Comparison of ENCODE assay signal across 8 cellular contexts in the genomic region with DNA sequence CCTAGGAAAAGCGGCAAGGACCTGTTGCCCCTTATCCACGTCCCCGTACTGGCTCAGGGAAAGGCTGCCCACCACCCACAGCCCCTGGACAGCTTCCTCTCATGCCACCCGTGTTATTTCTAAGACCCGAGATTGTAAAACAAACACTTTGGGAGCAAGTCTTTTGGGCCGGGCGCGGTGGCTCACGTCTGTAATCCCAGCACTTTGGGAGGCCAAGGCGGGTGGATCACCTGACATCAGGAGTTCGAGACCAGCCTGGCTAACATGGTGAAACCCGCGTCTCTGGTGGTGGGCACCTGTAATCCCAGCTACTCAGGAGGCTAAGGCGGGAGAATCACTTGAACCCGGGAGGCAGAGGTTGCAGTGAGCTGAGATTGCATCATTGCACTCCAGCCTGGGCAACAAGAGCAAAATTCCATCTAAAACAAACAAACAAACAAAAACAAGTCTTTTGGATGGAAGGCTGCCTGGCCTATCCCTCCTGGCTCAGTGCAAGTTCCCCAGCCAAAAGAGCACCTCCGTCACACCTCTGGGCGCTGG. TPM values are rescaled to one million over a fixed set of nuclear protein-coding genes. Genes with fewer than 3 reads are reported as not detected.
DNase-seq lines count a peak whose midpoint lies in the region; ATAC-seq and TF ChIP-seq lines count a peak whose summit lies in the region.
"Not testable (repeated sequence)": the region's sequence is repeated elsewhere in the genome, so short reads cannot be mapped to it uniquely, and the experiment has no call there.

No MANE protein-coding gene starts in this region.

- H3K4me3 ChIP-seq in ACC112 (ENCODE audit: low read depth, low read length), result peak overlapping the region; percentile 79
- H3K4me3 ChIP-seq in HFF-Myc (replicated peaks; ENCODE audit: low read depth, low read length), result peak overlapping the region; percentile 36; the same call in 1 of the 2 replicates
- peak overlapping the region; percentile 50 for H3K4me3 ChIP-seq in iPS-15b (ENCODE audit: low read depth, low read length)
- H3K4me3 ChIP-seq in neural cell (ENCODE audit: low read length), result peak overlapping the region; percentile 61

- H3K79me2 ChIP-seq in ACC112 (ENCODE audit: control insufficient read depth, insufficient read depth, low read length, unreplicated experiment); neural cell (replicated peaks; ENCODE audit: insufficient read depth, low read length): not testable (repeated sequence)

- not testable (repeated sequence) for H3K27ac Mint-ChIP-seq in T-cell; activated naive CD8-positive, alpha-beta T cell treated with anti-CD3 and anti-CD28 coated beads for 36 hours; endothelial cell (ENCODE audit: unreplicated experiment)
- H3K27ac Mint-ChIP-seq in stimulated activated naive B cell treated with anti-CD40 and anti-IgM and Interleukin-4, amounts not matched to agents 10 μg/mL and 1 μg/mL and 100 μg/mL, for 72 hours, result peak overlapping the region; percentile 42

- CTCF ChIA-PET in T-cell (lab: Charles Lee), result interaction anchor here in 1 of 2 donors (1.5 to 1.6 kb wide), 2 partner anchors 22 to 57 kb away, joined by 3 read pairs; partner anchors contain the start of gene DDOST

- not testable (repeated sequence) for TF ChIP-seq CTCF in HFF-Myc (IDR thresholded peaks at IDR 0.05; ENCODE audit: low read depth, low read length, missing control alignments); endothelial cell (IDR thresholded peaks at IDR 0.05; ENCODE audit: unreplicated experiment); neural cell (IDR thresholded peaks at IDR 0.05; ENCODE audit: poor library complexity, severe bottlenecking)

- not testable (repeated sequence) for TF ChIP-seq RAD21 in neural cell (conservative IDR thresholded peaks at IDR 0.05)

- not testable (repeated sequence) for H3K9me2 ChIP-seq in neural cell (ENCODE audit: insufficient read depth, low read length)

- H3K36me3 ChIP-seq in ACC112 (ENCODE audit: insufficient read depth, low read length); iPS-15b (ENCODE audit: control insufficient read depth, insufficient read depth, low read length); neural cell (ENCODE audit: insufficient read depth, low read length): not testable (repeated sequence)

- peak overlapping the region; percentile 8 for H2AFZ ChIP-seq in ACC112 (ENCODE audit: low read length, unreplicated experiment)
- not testable (repeated sequence) for H2AFZ ChIP-seq in neural cell (ENCODE audit: low read depth, low read length)

- not testable (repeated sequence) for TF ChIP-seq EP300 in neural cell (conservative IDR thresholded peaks at IDR 0.05; ENCODE audit: poor library complexity, severe bottlenecking)

- DNase-seq in HFF-Myc (ENCODE audit: extremely low read depth, low read depth); T-cell; activated naive CD8-positive, alpha-beta T cell treated with anti-CD3 and anti-CD28 coated beads for 36 hours; endothelial cell (ENCODE audit: low spot score); stimulated activated naive B cell treated with anti-CD40 and anti-IgM and Interleukin-4, amounts not matched to agents 10 μg/mL and 1 μg/mL and 100 μg/mL, for 72 hours: not testable (repeated sequence)

- peak overlapping the region; percentile 65 for H3K9ac ChIP-seq in iPS-15b (ENCODE audit: low read depth, low read length)
- peak overlapping the region; percentile 54 for H3K9ac ChIP-seq in neural cell (ENCODE audit: low read length)

- H3K9me3 Mint-ChIP-seq in T-cell; activated naive CD8-positive, alpha-beta T cell treated with anti-CD3 and anti-CD28 coated beads for 36 hours; endothelial cell (ENCODE audit: unreplicated experiment); stimulated activated naive B cell treated with anti-CD40 and anti-IgM and Interleukin-4, amounts not matched to agents 10 μg/mL and 1 μg/mL and 100 μg/mL, for 72 hours: not testable (repeated sequence)

- not testable (repeated sequence) for H3K27ac ChIP-seq in ACC112 (ENCODE audit: low read depth, low read length); neural cell (ENCODE audit: low read length)

- not testable (repeated sequence) for H3K27me3 ChIP-seq in ACC112 (ENCODE audit: insufficient read depth, low read length); iPS-15b (ENCODE audit: control insufficient read depth, insufficient read depth, low read length); neural cell (ENCODE audit: insufficient read depth, low read depth, low read length)

- peaks cover 5 to 16% (median 12%) of the 10 kb centered on the region in 3 donors for H3K4me1 Mint-ChIP-seq in T-cell
- H3K4me1 Mint-ChIP-seq in activated naive CD8-positive, alpha-beta T cell treated with anti-CD3 and anti-CD28 coated beads for 36 hours, result not testable (repeated sequence)
- peaks cover 16% of the 10 kb centered on the region for H3K4me1 Mint-ChIP-seq in endothelial cell (ENCODE audit: unreplicated experiment)
- peaks cover 10 to 12% of the 10 kb centered on the region in 2 donors for H3K4me1 Mint-ChIP-seq in stimulated activated naive B cell treated with anti-CD40 and anti-IgM and Interleukin-4, amounts not matched to agents 10 μg/mL and 1 μg/mL and 100 μg/mL, for 72 hours

- H3K4me1 ChIP-seq in ACC112 (ENCODE audit: control insufficient read depth, insufficient read depth, low read length, unreplicated experiment); iPS-15b (ENCODE audit: control insufficient read depth, insufficient read depth, low read length): not testable (repeated sequence)

- H3K4me2 ChIP-seq in neural cell (ENCODE audit: low read length), result not testable (repeated sequence)

- not testable (repeated sequence) for ATAC-seq in T-cell (replicated peaks in 1 of 4); stimulated activated naive B cell treated with anti-CD40 and anti-IgM and Interleukin-4, amounts not matched to agents 10 μg/mL and 1 μg/mL and 100 μg/mL, for 72 hours (replicated peaks)

- not testable (repeated sequence) for H3F3A ChIP-seq in neural cell (ENCODE audit: insufficient read depth, low read length, poor library complexity, severe bottlenecking)

- POLR2A ChIA-PET in T-cell (lab: Charles Lee), result not testable (repeated sequence)

- H3K9me3 ChIP-seq in iPS-15b (ENCODE audit: control insufficient read depth, insufficient read depth, low read length); neural cell (ENCODE audit: low read length): not testable (repeated sequence)

- H4K20me1 ChIP-seq in neural cell (ENCODE audit: insufficient read depth), result not testable (repeated sequence)

- H3K36me3 Mint-ChIP-seq in T-cell; activated naive CD8-positive, alpha-beta T cell treated with anti-CD3 and anti-CD28 coated beads for 36 hours; endothelial cell (ENCODE audit: low read depth, unreplicated experiment); stimulated activated naive B cell treated with anti-CD40 and anti-IgM and Interleukin-4, amounts not matched to agents 10 μg/mL and 1 μg/mL and 100 μg/mL, for 72 hours: not testable (repeated sequence)

- H3K4me3 Mint-ChIP-seq in T-cell (peak overlapping the region; percentile 54 to 74 (median 61)), endothelial cell (ENCODE audit: unreplicated experiment) (peak overlapping the region; percentile 66)
- H3K4me3 Mint-ChIP-seq in activated naive CD8-positive, alpha-beta T cell treated with anti-CD3 and anti-CD28 coated beads for 36 hours, result peak overlapping the region; percentile 40
- H3K4me3 Mint-ChIP-seq in stimulated activated naive B cell treated with anti-CD40 and anti-IgM and Interleukin-4, amounts not matched to agents 10 μg/mL and 1 μg/mL and 100 μg/mL, for 72 hours, result peak overlapping the region; percentile 74 to 79

- H3K27me3 Mint-ChIP-seq in T-cell (peaks cover 20% of the 10 kb centered on the region in 2 donors), endothelial cell (ENCODE audit: unreplicated experiment) (peaks cover 22% of the 10 kb centered on the region)
- H3K27me3 Mint-ChIP-seq in activated naive CD8-positive, alpha-beta T cell treated with anti-CD3 and anti-CD28 coated beads for 36 hours, result peaks cover 39% of the 10 kb centered on the region
- H3K27me3 Mint-ChIP-seq in stimulated activated naive B cell treated with anti-CD40 and anti-IgM and Interleukin-4, amounts not matched to agents 10 μg/mL and 1 μg/mL and 100 μg/mL, for 72 hours, result peaks cover 20 to 57% of the 10 kb centered on the region in 2 donors

RNA-seq across cellular contexts. Expression of gene KIF17, which starts 0.6 kb away (rescaled TPM):
- total RNA-seq in T-cell, result not detected
- under 1 TPM in 1 of 2 experiments, not detected in 1; 0.16 TPM for total RNA-seq in activated naive CD8-positive, alpha-beta T cell treated with anti-CD3 and anti-CD28 coated beads for 36 hours
- total RNA-seq in endothelial cell (ENCODE audit: unreplicated experiment), result 1.8 TPM
- polyA plus RNA-seq in neural cell, result 8.7 and 10.0 TPM in 2 replicates
- 14.9 and 15.5 TPM in 2 replicates for polyA minus RNA-seq in neural cell

RNA-seq across cellular contexts. Expression of gene SH2D5, which starts 14.1 kb away (rescaled TPM):
- total RNA-seq in T-cell (under 1 TPM; 0.07 to 0.58 (median 0.33) TPM), endothelial cell (ENCODE audit: unreplicated experiment) (0.26 TPM)
- 1 to 10 TPM; 2.7 to 2.8 TPM for total RNA-seq in activated naive CD8-positive, alpha-beta T cell treated with anti-CD3 and anti-CD28 coated beads for 36 hours
- polyA plus RNA-seq in neural cell, result 14.1 and 27.9 TPM in 2 replicates
- 7.1 and 8.5 TPM in 2 replicates for polyA minus RNA-seq in neural cell

RNA-seq across cellular contexts. Expression of gene DDOST, which starts 57.2 kb away (rescaled TPM):
- total RNA-seq in T-cell (100 to 1,000 TPM; 106 to 145 (median 124) TPM), endothelial cell (ENCODE audit: unreplicated experiment) (235 TPM)
- total RNA-seq in activated naive CD8-positive, alpha-beta T cell treated with anti-CD3 and anti-CD28 coated beads for 36 hours, result 100 to 1,000 TPM; 156 to 164 TPM
- 177 and 216 TPM in 2 replicates for polyA plus RNA-seq in neural cell
- 122 and 135 TPM in 2 replicates for polyA minus RNA-seq in neural cell
